12 cellular contexts compared by ENCODE assay signal in the genomic region with DNA sequence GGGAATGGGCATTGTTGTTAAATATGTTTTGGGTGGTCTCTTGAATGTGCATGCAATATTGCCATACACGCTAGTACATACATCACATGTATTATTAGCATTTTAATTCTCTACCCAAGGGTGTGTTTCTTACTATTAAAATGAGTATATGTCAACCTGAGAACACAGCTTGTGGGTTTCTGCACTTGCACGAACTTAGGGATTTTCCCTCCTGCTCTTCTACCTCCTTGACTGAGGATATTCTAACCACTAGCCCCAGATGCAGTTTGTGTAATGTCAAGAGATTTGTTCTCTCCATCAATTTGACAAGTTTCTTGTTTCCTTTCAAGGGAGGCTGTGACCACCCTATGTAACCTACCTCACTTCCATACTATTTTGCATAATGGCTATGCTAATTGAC. TPM values are rescaled to one million over a fixed set of nuclear protein-coding genes. Genes with fewer than 3 reads are reported as not detected.
DNase-seq lines count a peak whose midpoint lies in the region; ATAC-seq, FAIRE-seq and TF ChIP-seq lines count a peak whose summit lies in the region.
"Had no signal": no experiment of that assay in that cellular context is flagged by ENCODE, and none has a peak within 500 bp of the region (broad histone marks: within the 10 kb centered on the region; RNA-seq: fewer than 3 reads in every experiment).

No MANE protein-coding gene starts in this region.

- peak; percentile 83 to 92 for ATAC-seq in natural killer cell treated with Interleukin-12 subunit alpha and Interleukin-12 subunit beta and Interleukin-15 and Interleukin-18, amount 100 ng/mL, for 72 hours
- no peak for ATAC-seq in natural killer cell
- peak; percentile 94 for ATAC-seq in GM21786 (IDR thresholded peaks at IDR 0.05; ENCODE audit: unreplicated experiment)
- peak; percentile 93 for ATAC-seq in HG03439 (IDR thresholded peaks at IDR 0.05; ENCODE audit: unreplicated experiment)
- peak; percentile 87 for ATAC-seq in stimulated activated naive CD8-positive, alpha-beta T cell treated with anti-CD3 and anti-CD28 coated beads, Interleukin-15, Interleukin-2, amounts not matched to agents 100 U/mL and 50 U/mL, for 24 hours
- ATAC-seq in psoas muscle = no peak

- TF ChIP-seq CTCF in natural killer cell (IDR thresholded peaks at IDR 0.05) (no peak), D721Med (IDR thresholded peaks at IDR 0.05; ENCODE audit: insufficient read depth, missing control alignments) (no peak), psoas muscle (IDR thresholded peaks at IDR 0.05) (no peak)

- no peaks in the 10 kb centered on the region for H3K9me3 ChIP-seq in psoas muscle
- H3K9me3 ChIP-seq: esophagus squamous epithelium had no signal

- no peak for FAIRE-seq in D721Med (lab: Jason Lieb, UNC)

- intact Hi-C loops in natural killer cell (cut with micrococcal nuclease) (no loop called here), psoas muscle (cut with DNase I) (no loop called here)

- no peak overlapping the region for H3K4me3 ChIP-seq in psoas muscle
- H3K4me3 ChIP-seq: esophagus squamous epithelium had no signal

- peaks cover 15 to 17% of the 10 kb centered on the region in 2 donors for H3K27me3 Mint-ChIP-seq in natural killer cell treated with Interleukin-12 subunit alpha and Interleukin-12 subunit beta and Interleukin-15 and Interleukin-18, amount 100 ng/mL, for 72 hours
- peaks cover 14 to 29% of the 10 kb centered on the region in 2 donors for H3K27me3 Mint-ChIP-seq in natural killer cell (ENCODE audit: low read depth in 2 of 2)
- H3K27me3 Mint-ChIP-seq in immature natural killer cell (ENCODE audit: low read depth in 3 of 3) = peaks cover 3 to 5% (median 3%) of the 10 kb centered on the region in 3 donors

- no peaks in the 10 kb centered on the region for H3K27me3 ChIP-seq in psoas muscle (ENCODE audit: insufficient read depth in 3 of 3, low read length in 2 of 3)
- H3K27me3 ChIP-seq: esophagus squamous epithelium had no signal

- WGBS in psoas muscle, 3 donors = 77 to 82% (median 80%) methylated on average over 2 of the region's 2 CpGs

- H3K36me3 Mint-ChIP-seq in natural killer cell treated with Interleukin-12 subunit alpha and Interleukin-12 subunit beta and Interleukin-15 and Interleukin-18, amount 100 ng/mL, for 72 hours = no peaks in the 10 kb centered on the region
- H3K36me3 Mint-ChIP-seq in natural killer cell (no peaks in the 10 kb centered on the region), immature natural killer cell (peaks cover 0 to 2% (median 0%) of the 10 kb centered on the region in 3 donors)

- no peak overlapping the region for H3K27ac Mint-ChIP-seq in natural killer cell treated with Interleukin-12 subunit alpha and Interleukin-12 subunit beta and Interleukin-15 and Interleukin-18, amount 100 ng/mL, for 72 hours
- H3K27ac Mint-ChIP-seq in natural killer cell (no peak overlapping the region), immature natural killer cell (no peak overlapping the region)

- H3K4me1 ChIP-seq in psoas muscle = no peaks in the 10 kb centered on the region
- H3K4me1 ChIP-seq: esophagus squamous epithelium had no signal

- H3K4me1 Mint-ChIP-seq in natural killer cell treated with Interleukin-12 subunit alpha and Interleukin-12 subunit beta and Interleukin-15 and Interleukin-18, amount 100 ng/mL, for 72 hours (ENCODE audit: low read depth in 2 of 2) = peaks cover 11 to 18% of the 10 kb centered on the region in 2 donors
- H3K4me1 Mint-ChIP-seq in natural killer cell = peaks cover 5 to 6% of the 10 kb centered on the region in 2 donors
- peaks cover 2 to 6% of the 10 kb centered on the region in 2 donors for H3K4me1 Mint-ChIP-seq in immature natural killer cell

- H3K36me3 ChIP-seq in psoas muscle (ENCODE audit: insufficient read depth in 1 of 2, low read depth in 1 of 2) = no peaks in the 10 kb centered on the region
- H3K36me3 ChIP-seq: esophagus squamous epithelium had no signal

- H3K4me3 Mint-ChIP-seq in natural killer cell treated with Interleukin-12 subunit alpha and Interleukin-12 subunit beta and Interleukin-15 and Interleukin-18, amount 100 ng/mL, for 72 hours = peak overlapping the region; percentile 30
- H3K4me3 Mint-ChIP-seq in natural killer cell (no peak overlapping the region), immature natural killer cell (no peak overlapping the region)

- no peak overlapping the region for H3K27ac ChIP-seq in psoas muscle
- H3K27ac ChIP-seq: esophagus squamous epithelium had no signal

- no peaks in the 10 kb centered on the region for H3K9me3 Mint-ChIP-seq in natural killer cell treated with Interleukin-12 subunit alpha and Interleukin-12 subunit beta and Interleukin-15 and Interleukin-18, amount 100 ng/mL, for 72 hours
- H3K9me3 Mint-ChIP-seq in natural killer cell (no peaks in the 10 kb centered on the region), immature natural killer cell (peaks cover 0 to 3% (median 0%) of the 10 kb centered on the region in 6 donors)

- DNase-seq in natural killer cell treated with Interleukin-12 subunit alpha and Interleukin-12 subunit beta and Interleukin-15 and Interleukin-18, amount 100 ng/mL, for 72 hours (ENCODE audit: low spot score) = no peak
- DNase-seq in natural killer cell (no peak), immature natural killer cell (no peak), D721Med (ENCODE audit: insufficient read length, low spot score) (no peak), psoas muscle (no peak)
- DNase-seq in stimulated activated naive CD8-positive, alpha-beta T cell treated with anti-CD3 and anti-CD28 coated beads, Interleukin-15, Interleukin-2, amounts not matched to agents 100 U/mL and 50 U/mL, for 24 hours = no peak
- DNase-seq: activated CD4-positive, CD25-positive, alpha-beta regulatory T cell treated with anti-CD3 and anti-CD28 coated beads, Interleukin-2, amount 50 U/mL, for 72 hours; esophagus squamous epithelium; NCI-H187 treated with DMSO at 0.1 percent for 48 hours had no signal

RNA-seq across cellular contexts. Expression of a gene that starts 14.7 kb away (rescaled TPM):
- total RNA-seq in natural killer cell treated with Interleukin-12 subunit alpha and Interleukin-12 subunit beta and Interleukin-15 and Interleukin-18, amount 100 ng/mL, for 72 hours = not detected
- not detected for total RNA-seq in natural killer cell
- not detected for polyA plus RNA-seq in immature natural killer cell
- not detected for total RNA-seq in psoas muscle
- not detected for polyA plus RNA-seq in psoas muscle
- total RNA-seq: esophagus squamous epithelium, RPMI7951 had no signal

RNA-seq across cellular contexts. Expression of a gene that starts 17.4 kb away (rescaled TPM):
- total RNA-seq in natural killer cell treated with Interleukin-12 subunit alpha and Interleukin-12 subunit beta and Interleukin-15 and Interleukin-18, amount 100 ng/mL, for 72 hours = 10 to 100 TPM; 17.8 to 19.1 TPM
- total RNA-seq in natural killer cell (10 to 100 TPM; 25.5 to 30.5 (median 27.1) TPM), psoas muscle (1 to 10 TPM; 3.1 to 7.3 (median 4.8) TPM)
- polyA plus RNA-seq in immature natural killer cell (10 to 100 TPM in 1 of 3 donors, 1 to 10 TPM in 2; 3.6 to 11.4 (median 5.0) TPM), psoas muscle (1 to 10 TPM; 1.4 to 5.8 (median 3.4) TPM)

Comparison
In these comparisons a context has a peak if more than half of its experiments do, and no peak if none do; other contexts are left out.
1. ATAC-seq: peak in natural killer cell treated with Interleukin-12 subunit alpha and Interleukin-12 subunit beta and Interleukin-15 and Interleukin-18, amount 100 ng/mL, for 72 hours (2 of 2), GM21786 (single experiment), HG03439 (single experiment) and stimulated activated naive CD8-positive, alpha-beta T cell treated with anti-CD3 and anti-CD28 coated beads, Interleukin-15, Interleukin-2, amounts not matched to agents 100 U/mL and 50 U/mL, for 24 hours (single experiment); none in natural killer cell (0 of 3) and psoas muscle (0 of 4).